ENCODE assay signal across 22 cellular contexts in genomic region chr4:54475546-54475945, GRCh38.
DNase-seq lines count a peak whose midpoint lies in the region; ATAC-seq, FAIRE-seq and TF ChIP-seq lines count a peak whose summit lies in the region.
"Had no signal": no experiment of that assay in that cellular context is flagged by ENCODE, and none has a peak within 500 bp of the region (broad histone marks: within the 10 kb centered on the region; RNA-seq: fewer than 3 reads in every experiment).

No MANE protein-coding gene starts in this region.

- no peaks in the 10 kb centered on the region for H3K36me3 Mint-ChIP-seq in astrocyte (ENCODE audit: low read depth, unreplicated experiment)
- H3K36me3 Mint-ChIP-seq: CD8-positive, alpha-beta T cell had no signal

- H3K4me1 Mint-ChIP-seq in astrocyte (ENCODE audit: low read depth, unreplicated experiment), result peaks cover 12% of the 10 kb centered on the region
- H3K4me1 Mint-ChIP-seq: B cell, GM23338 had no signal

- H3K9me3 Mint-ChIP-seq in astrocyte (ENCODE audit: unreplicated experiment), result peaks cover 8% of the 10 kb centered on the region

- no peak overlapping the region for H3K4me3 ChIP-seq in astrocyte (ENCODE audit: insufficient read depth, low read depth, low read length)
- no peak overlapping the region for H3K4me3 ChIP-seq in prostate gland
- H3K4me3 ChIP-seq: BLaER1 treated with 17β-estradiol and CSF1 and Interleukin-3, amounts not matched to agents 10 nM and 100 nM; GM23338; K562 had no signal

- H3K9me3 ChIP-seq in astrocyte (ENCODE audit: insufficient read depth, low read depth, low read length) (no peaks in the 10 kb centered on the region), prostate gland (no peaks in the 10 kb centered on the region)

- ATAC-seq in GM18861 (IDR thresholded peaks at IDR 0.05; ENCODE audit: unreplicated experiment) (no peak), HG03108 (IDR thresholded peaks at IDR 0.05; ENCODE audit: unreplicated experiment) (no peak)
- ATAC-seq: CD8-positive, alpha-beta T cell; GM23338; K562 had no signal

- H3K9ac ChIP-seq in astrocyte (ENCODE audit: low read length), result no peak overlapping the region
- H3K9ac ChIP-seq: BLaER1 treated with 17β-estradiol and CSF1 and Interleukin-3, amounts not matched to agents 10 nM and 100 nM had no signal

- H3K79me2 ChIP-seq in astrocyte (ENCODE audit: insufficient read depth, low read length), result no peaks in the 10 kb centered on the region

- intact Hi-C loops in prostate gland (cut with DNase I), result no loop called here

- H2AFZ ChIP-seq in astrocyte (ENCODE audit: low read depth, low read length), result no peak overlapping the region
- H2AFZ ChIP-seq: GM23338 had no signal

- H4K20me1 ChIP-seq in astrocyte (ENCODE audit: insufficient read depth, low read length), result no peaks in the 10 kb centered on the region
- H4K20me1 ChIP-seq: BLaER1 treated with 17β-estradiol and CSF1 and Interleukin-3, amounts not matched to agents 10 nM and 100 nM had no signal

- peak; percentile 36 for DNase-seq in A172 (ENCODE audit: low spot score)
- DNase-seq in M059J (ENCODE audit: low read depth), result peak; percentile 79
- no peak for DNase-seq in astrocyte (ENCODE audit: low read depth)
- DNase-seq in islet precursor cell, result peak; percentile 76
- DNase-seq in prostate gland (ENCODE audit: low spot score), result no peak
- no peak for DNase-seq in NCI-H524 treated with DMSO at 0.1 percent for 48 hours (lab: John Stamatoyannopoulos, UW)
- DNase-seq: CD8-positive, alpha-beta T cell; DMS 273 treated with DMSO at 0.1 percent for 48 hours; DMS53; DND-41; GDM1; HCEC 1CT; IMR-90 had no signal

- no peaks in the 10 kb centered on the region for H3K4me1 ChIP-seq in astrocyte (ENCODE audit: insufficient read depth, low read length)
- no peaks in the 10 kb centered on the region for H3K4me1 ChIP-seq in prostate gland (replicated peaks)
- H3K4me1 ChIP-seq: BLaER1 treated with 17β-estradiol and CSF1 and Interleukin-3, amounts not matched to agents 10 nM and 100 nM had no signal

- FAIRE-seq in astrocyte (lab: Jason Lieb, UNC), result no peak
- FAIRE-seq: H54, HTR-8/SVneo, K562 had no signal

- no peaks in the 10 kb centered on the region for H3K27me3 Mint-ChIP-seq in astrocyte (ENCODE audit: low read depth, unreplicated experiment)

- no peaks in the 10 kb centered on the region for H3K27me3 ChIP-seq in astrocyte (ENCODE audit: insufficient read depth, low read length)
- no peaks in the 10 kb centered on the region for H3K27me3 ChIP-seq in prostate gland (replicated peaks; ENCODE audit: insufficient read depth)
- H3K27me3 ChIP-seq: BLaER1 treated with 17β-estradiol and CSF1 and Interleukin-3, amounts not matched to agents 10 nM and 100 nM had no signal

- no peak overlapping the region for H3K27ac ChIP-seq in astrocyte (ENCODE audit: low read depth, low read length)
- no peak overlapping the region for H3K27ac ChIP-seq in prostate gland
- H3K27ac ChIP-seq: 22Rv1; BLaER1 treated with 17β-estradiol and CSF1 and Interleukin-3, amounts not matched to agents 10 nM and 100 nM had no signal

- H3K4me3 Mint-ChIP-seq in astrocyte (ENCODE audit: unreplicated experiment), result peak overlapping the region; percentile 36
- H3K4me3 Mint-ChIP-seq: B cell; CD8-positive, alpha-beta T cell; GM23338 had no signal

- no peak for TF ChIP-seq POLR2A in prostate gland (IDR thresholded peaks at IDR 0.05)

- H3K36me3 ChIP-seq in astrocyte (ENCODE audit: insufficient read depth, low read length), result no peaks in the 10 kb centered on the region
- H3K36me3 ChIP-seq in prostate gland, result no peaks in the 10 kb centered on the region
- H3K36me3 ChIP-seq: BLaER1 treated with 17β-estradiol and CSF1 and Interleukin-3, amounts not matched to agents 10 nM and 100 nM had no signal

- no peak overlapping the region for H3K4me2 ChIP-seq in astrocyte (ENCODE audit: low read length)
- H3K4me2 ChIP-seq: BLaER1 treated with 17β-estradiol and CSF1 and Interleukin-3, amounts not matched to agents 10 nM and 100 nM; GM23338 had no signal

- TF ChIP-seq CTCF in astrocyte (IDR thresholded peaks at IDR 0.05; ENCODE audit: insufficient read depth, low read depth, low read length) (no peak), prostate gland (IDR thresholded peaks at IDR 0.05) (no peak)

- no peak overlapping the region for H3K27ac Mint-ChIP-seq in astrocyte (ENCODE audit: unreplicated experiment)
- H3K27ac Mint-ChIP-seq: B cell; CD8-positive, alpha-beta T cell; GM23338 had no signal

Comparison
In these comparisons a context has a peak if more than half of its experiments do, and no peak if none do; other contexts are left out.
1. DNase-seq: peak in A172 (single experiment), M059J (single experiment) and islet precursor cell (single experiment); none in astrocyte (single experiment), prostate gland (single experiment) and NCI-H524 treated with DMSO at 0.1 percent for 48 hours (single experiment).